14 cellular contexts compared by ENCODE assay signal in genomic region chr1:202834771-202835547, GRCh38. TPM values are rescaled to one million over a fixed set of nuclear protein-coding genes. Genes with fewer than 3 reads are reported as not detected.
DNase-seq lines count a peak whose midpoint lies in the region; ATAC-seq, FAIRE-seq and TF ChIP-seq lines count a peak whose summit lies in the region.
"Had no signal": no experiment of that assay in that cellular context is flagged by ENCODE, and none has a peak within 500 bp of the region (broad histone marks: within the 10 kb centered on the region; RNA-seq: fewer than 3 reads in every experiment).

No MANE protein-coding gene starts in this region.

- peaks cover 27% of the 10 kb centered on the region for H3K4me1 Mint-ChIP-seq in central memory CD8-positive, alpha-beta T cell

- no peak overlapping the region for H3K4me3 ChIP-seq in Jurkat, Clone E6-1 (ENCODE audit: low read length)
- H3K4me3 ChIP-seq in WERI-Rb-1 (ENCODE audit: low read depth, low read length): 0 out of 2 replicates have a peak overlapping the region, but pooled peaks have one; percentile 2
- H3K4me3 ChIP-seq: right lobe of liver, transverse colon had no signal

- peak overlapping the region; percentile 46 for H3K4me3 Mint-ChIP-seq in central memory CD8-positive, alpha-beta T cell
- H3K4me3 Mint-ChIP-seq: activated B cell treated with CpG ODN at 0.5 μM for 24 hours had no signal

- H3K27me3 Mint-ChIP-seq in central memory CD8-positive, alpha-beta T cell: no peaks in the 10 kb centered on the region

- H3K27me3 ChIP-seq in WERI-Rb-1 (ENCODE audit: insufficient read depth, low read depth, severe bottlenecking): no peaks in the 10 kb centered on the region
- H3K27me3 ChIP-seq: right lobe of liver, transverse colon had no signal

- no peak for ATAC-seq in central memory CD8-positive, alpha-beta T cell (replicated peaks; ENCODE audit: extremely low read depth, poor library complexity, severe bottlenecking)
- no peak for ATAC-seq in HG03196 (IDR thresholded peaks at IDR 0.05; ENCODE audit: unreplicated experiment)
- ATAC-seq: right lobe of liver had no signal

- H3K36me3 ChIP-seq in WERI-Rb-1: no peaks in the 10 kb centered on the region
- H3K36me3 ChIP-seq: right lobe of liver, transverse colon had no signal

- peak overlapping the region; percentile 31 for H3K27ac ChIP-seq in WERI-Rb-1
- H3K27ac ChIP-seq: right lobe of liver, transverse colon had no signal

- no peak for TF ChIP-seq CTCF in WERI-Rb-1 (IDR thresholded peaks at IDR 0.05; ENCODE audit: low read depth, low read length)

- H3K27ac Mint-ChIP-seq in central memory CD8-positive, alpha-beta T cell (ENCODE audit: low read depth): peak overlapping the region; percentile 64
- H3K27ac Mint-ChIP-seq: activated B cell treated with CpG ODN at 0.5 μM for 24 hours had no signal

- FAIRE-seq in HTR-8/SVneo (lab: Jason Lieb, UNC): no peak
- FAIRE-seq: kidney had no signal

- H3K36me3 Mint-ChIP-seq in central memory CD8-positive, alpha-beta T cell (ENCODE audit: insufficient read depth): no peaks in the 10 kb centered on the region

- peak; percentile 22 for DNase-seq in Jurkat, Clone E6-1 (ENCODE audit: low read depth, low spot score)
- DNase-seq in WERI-Rb-1: peak; percentile 93
- no peak for DNase-seq in central memory CD8-positive, alpha-beta T cell (ENCODE audit: low spot score in 2 of 2)
- peak; percentile 12 for DNase-seq in stimulated activated CD4-positive, alpha-beta T cell treated with anti-CD3 and anti-CD28 coated beads, Interleukin-4, amount 100 ng/mL, for 1 hour
- DNase-seq in CD1c-positive myeloid dendritic cell (ENCODE audit: extremely low spot score): no peak
- DNase-seq in HTR-8/SVneo (ENCODE audit: insufficient read length, low spot score): no peak
- no peak for DNase-seq in effector CD8-positive, alpha-beta T cell (lab: John Stamatoyannopoulos, UW)
- DNase-seq: activated B cell treated with CpG ODN at 0.5 μM for 24 hours, dermis blood vessel endothelial cell, kidney, NCI-H2029, right lobe of liver, transverse colon had no signal

- H3K9me3 Mint-ChIP-seq in central memory CD8-positive, alpha-beta T cell: no peaks in the 10 kb centered on the region
- H3K9me3 Mint-ChIP-seq: activated B cell treated with CpG ODN at 0.5 μM for 24 hours had no signal

- no peaks in the 10 kb centered on the region for H3K9me3 ChIP-seq in WERI-Rb-1 (ENCODE audit: severe bottlenecking)
- H3K9me3 ChIP-seq: right lobe of liver, transverse colon had no signal

RNA-seq across cellular contexts. Expression of gene PCAT6, which starts 24.2 kb away (rescaled TPM):
- polyA plus RNA-seq in Jurkat, Clone E6-1 (2012; ENCODE audit: insufficient read depth, insufficient read length): not detected

RNA-seq across cellular contexts. Expression of gene KDM5B, which starts 26.7 kb away (rescaled TPM):
- polyA plus RNA-seq in Jurkat, Clone E6-1 (2012; ENCODE audit: insufficient read depth, insufficient read length): 26.5 TPM

RNA-seq across cellular contexts. Expression of gene RABIF, which starts 54.0 kb away (rescaled TPM):
- 19.7 TPM for polyA plus RNA-seq in Jurkat, Clone E6-1 (2012; ENCODE audit: insufficient read depth, insufficient read length)

Comparison
In these comparisons a context has a peak if more than half of its experiments do, and no peak if none do; other contexts are left out.
1. DNase-seq: peak in Jurkat, Clone E6-1 (single experiment), WERI-Rb-1 (single experiment) and stimulated activated CD4-positive, alpha-beta T cell treated with anti-CD3 and anti-CD28 coated beads, Interleukin-4, amount 100 ng/mL, for 1 hour (single experiment); none in central memory CD8-positive, alpha-beta T cell (0 of 2), CD1c-positive myeloid dendritic cell (single experiment), HTR-8/SVneo (single experiment) and effector CD8-positive, alpha-beta T cell (single experiment).